Comparison of ENCODE assay signal across 1 cellular context in the genomic region with DNA sequence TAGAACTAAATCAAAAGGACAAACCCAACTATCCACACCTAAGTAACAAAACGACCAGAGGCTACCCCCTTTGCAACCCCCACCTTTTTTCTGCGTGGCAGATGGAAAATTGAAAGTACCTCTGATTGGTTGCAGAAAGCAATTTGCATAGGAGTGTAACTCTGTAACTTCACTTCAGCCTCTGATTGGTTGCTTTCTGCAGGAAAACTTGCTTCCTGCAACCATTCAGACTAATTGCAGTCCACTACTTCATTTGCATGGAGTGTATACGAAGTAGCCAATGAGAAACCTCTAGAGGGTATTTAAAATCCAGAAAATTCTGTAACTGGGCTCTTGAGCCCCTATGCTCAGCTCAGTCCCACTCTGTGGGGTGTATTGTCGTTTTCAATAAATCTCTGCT.
TF ChIP-seq lines count a peak whose summit lies in the region.

No MANE protein-coding gene starts in this region.

TF ChIP-seq in GM23338, 12 proteins besides CTCF, POLR2A, EP300 and RAD21:
- no peak for TF ChIP-seq ZNF462 (CRISPR knock-in tag; IDR thresholded peaks at IDR 0.05)
- TF ChIP-seq NANOG (IDR thresholded peaks at IDR 0.05; ENCODE audit: borderline replicate concordance), result no peak
- TF ChIP-seq REST (IDR thresholded peaks at IDR 0.05; ENCODE audit: unreplicated experiment), result no peak
TF ChIP-seq in GM23338: peak in this region for 0.
